8 cellular contexts compared by ENCODE assay signal in genomic region chr12:92538970-92539749, GRCh38.
DNase-seq lines count a peak whose midpoint lies in the region; ATAC-seq and TF ChIP-seq lines count a peak whose summit lies in the region.

No MANE protein-coding gene starts in this region.

- peaks cover 15% of the 10 kb centered on the region for H3K9me3 Mint-ChIP-seq in T-helper 1 cell treated with Interleukin-12 subunit alpha and Interleukin-12 subunit beta and Interleukin-4 antibody, amounts not matched to agents 30 μg/mL and 1 μg/mL, for 36 hours

- H3K36me3 ChIP-seq in A673 (ENCODE audit: insufficient read depth, low read length, poor library complexity, severe bottlenecking), result no peaks in the 10 kb centered on the region
- H3K36me3 ChIP-seq in stomach, result no peaks in the 10 kb centered on the region
- no peaks in the 10 kb centered on the region for H3K36me3 ChIP-seq in adrenal gland (replicated peaks in 1 of 2)

- H3K4me1 Mint-ChIP-seq in T-helper 1 cell treated with Interleukin-12 subunit alpha and Interleukin-12 subunit beta and Interleukin-4 antibody, amounts not matched to agents 30 μg/mL and 1 μg/mL, for 36 hours (ENCODE audit: low read depth), result peaks cover 57% of the 10 kb centered on the region

- H3K27me3 ChIP-seq in A673 (replicated peaks; ENCODE audit: insufficient read depth, low read depth, low read length, poor library complexity) (no peaks in the 10 kb centered on the region), stomach (no peaks in the 10 kb centered on the region), adrenal gland (no peaks in the 10 kb centered on the region)

- DNase-seq in A673 (ENCODE audit: low spot score) (peak; percentile 88), glomerular endothelial cell (ENCODE audit: extremely low read depth, low read depth, low spot score) (peak; percentile 90), stomach (no peak), adrenal gland (no peak), NCI-H2107 treated with DMSO at 0.1 percent for 48 hours (lab: John Stamatoyannopoulos, UW; ENCODE audit: unreplicated experiment) (no peak)

- peak; percentile 32 for ATAC-seq in GM18870 (IDR thresholded peaks at IDR 0.05; ENCODE audit: unreplicated experiment)
- peak; percentile 40 for ATAC-seq in HG03280 (IDR thresholded peaks at IDR 0.05; ENCODE audit: unreplicated experiment)

- TF ChIP-seq CTCF in A673 (conservative IDR thresholded peaks at IDR 0.05; ENCODE audit: low read depth, low read length) (no peak), stomach (IDR thresholded peaks at IDR 0.05) (no peak), adrenal gland (IDR thresholded peaks at IDR 0.05) (no peak)

- H3K9me3 ChIP-seq in A673 (ENCODE audit: low read depth, low read length, poor library complexity, severe bottlenecking) (no peaks in the 10 kb centered on the region), stomach (no peaks in the 10 kb centered on the region), adrenal gland (replicated peaks in 1 of 3) (no peaks in the 10 kb centered on the region)

- H3K4me1 ChIP-seq in A673 (ENCODE audit: insufficient read depth, low read length, poor library complexity, severe bottlenecking) (peaks cover 10% of the 10 kb centered on the region), stomach (peaks cover 25 to 55% (median 43%) of the 10 kb centered on the region in 4 donors), adrenal gland (replicated peaks in 1 of 2) (peaks cover 0 to 8% of the 10 kb centered on the region in 2 donors)

- no peak overlapping the region for H3K27ac ChIP-seq in A673 (ENCODE audit: low read depth, low read length, poor library complexity, severe bottlenecking)
- H3K27ac ChIP-seq in stomach, result peak overlapping the region in 3 of 5 donors; percentile 42 to 60 (median 48)
- peak overlapping the region in 1 of 5 donors; percentile 57 for H3K27ac ChIP-seq in adrenal gland

- no peak for TF ChIP-seq EP300 in stomach (IDR thresholded peaks at IDR 0.05)

- 43 to 58% (median 54%) methylated on average over 6 of the region's 6 CpGs for WGBS in stomach, 5 donors
- WGBS in adrenal gland, 4 donors, result 53 to 66% (median 56%) methylated on average over 6 of the region's 6 CpGs

- POLR2A ChIA-PET in A673 (lab: Charles Lee; ENCODE audit: low non-redundant PET), result interaction anchor here (0.6 kb wide), 1 partner anchor 402 kb away, joined by 3 read pairs; no protein-coding TSS in a partner anchor

- intact Hi-C loops in A673 (cut with micrococcal nuclease; ENCODE audit: unreplicated experiment), result no loop called here
- intact Hi-C loops in stomach (cut with DNase I; ENCODE audit: low total_unique reads), result no loop called here
- intact Hi-C loops in adrenal gland (cut with DNase I), result no loop called here

- BruUV-seq in A673 (replicated peaks; lab: Mats Ljungman, UMichigan), result no TSS peak

- H3K27me3 Mint-ChIP-seq in T-helper 1 cell treated with Interleukin-12 subunit alpha and Interleukin-12 subunit beta and Interleukin-4 antibody, amounts not matched to agents 30 μg/mL and 1 μg/mL, for 36 hours (ENCODE audit: low read depth), result no peaks in the 10 kb centered on the region

- peak overlapping the region; percentile 6 for H3K4me3 Mint-ChIP-seq in T-helper 1 cell treated with Interleukin-12 subunit alpha and Interleukin-12 subunit beta and Interleukin-4 antibody, amounts not matched to agents 30 μg/mL and 1 μg/mL, for 36 hours

- peaks cover 12% of the 10 kb centered on the region for H3K36me3 Mint-ChIP-seq in T-helper 1 cell treated with Interleukin-12 subunit alpha and Interleukin-12 subunit beta and Interleukin-4 antibody, amounts not matched to agents 30 μg/mL and 1 μg/mL, for 36 hours (ENCODE audit: low read depth)

- CTCF ChIA-PET in A673 (lab: Charles Lee), result no interaction called here

- H3K4me3 ChIP-seq in A673 (ENCODE audit: low read depth, low read length, poor library complexity, severe bottlenecking) (no peak overlapping the region), stomach (no peak overlapping the region), adrenal gland (no peak overlapping the region)

- no peak for TF ChIP-seq POLR2A in stomach (IDR thresholded peaks at IDR 0.05)
- no peak for TF ChIP-seq POLR2A in adrenal gland (IDR thresholded peaks at IDR 0.05)

- H3K27ac Mint-ChIP-seq in T-helper 1 cell treated with Interleukin-12 subunit alpha and Interleukin-12 subunit beta and Interleukin-4 antibody, amounts not matched to agents 30 μg/mL and 1 μg/mL, for 36 hours, result peak overlapping the region; percentile 91

Comparison
In these comparisons a context has a peak if more than half of its experiments do, and no peak if none do; other contexts are left out.
1. DNase-seq: peak in A673 (single experiment) and glomerular endothelial cell (single experiment); none in stomach (single experiment), adrenal gland (0 of 7) and NCI-H2107 treated with DMSO at 0.1 percent for 48 hours (single experiment).